In the genomic region with DNA sequence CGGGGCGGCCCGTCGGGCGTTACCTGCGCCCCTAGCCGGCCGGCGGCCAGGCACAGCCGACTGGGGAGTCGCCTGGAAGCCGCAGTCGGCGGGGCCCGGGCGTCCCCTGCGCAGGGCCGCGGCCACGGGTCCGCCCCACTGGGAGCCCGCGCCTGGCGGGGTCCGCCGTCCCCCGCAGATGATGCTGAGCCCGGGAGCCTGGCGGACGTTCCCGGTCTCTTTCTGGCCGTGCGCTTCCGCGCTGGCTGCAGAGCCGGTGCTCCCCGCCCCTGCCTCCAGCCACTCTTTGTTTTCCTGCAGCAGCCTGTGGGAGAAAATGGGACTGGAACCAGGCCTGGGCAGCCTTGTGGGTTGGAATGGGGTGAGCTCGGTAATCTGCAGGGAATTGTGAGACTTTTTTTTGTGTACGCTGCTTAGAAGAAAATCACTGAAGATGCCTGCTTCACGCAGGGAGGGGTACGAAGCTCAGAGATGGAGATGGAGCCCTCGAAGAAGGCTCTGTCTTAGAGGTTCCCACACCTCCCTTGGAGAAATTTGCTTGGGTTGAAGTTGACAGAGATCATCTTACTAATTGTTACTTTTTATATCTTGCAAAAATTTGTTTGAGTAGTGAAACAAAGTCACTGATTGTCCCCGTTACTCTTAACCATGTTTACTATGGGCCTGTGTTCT, we compare ENCODE assay signal across 8 cellular contexts. TPM values are rescaled to one million over a fixed set of nuclear protein-coding genes. Genes with fewer than 3 reads are reported as not detected.
DNase-seq lines count a peak whose midpoint lies in the region; ATAC-seq and TF ChIP-seq lines count a peak whose summit lies in the region.

No MANE protein-coding gene starts in this region.

- H3K9me3 ChIP-seq in fibroblast of lung (ENCODE audit: control insufficient read depth, insufficient read depth, low read depth, low read length) (no peaks in the 10 kb centered on the region), aorta (ENCODE audit: control insufficient read depth, low read length) (no peaks in the 10 kb centered on the region)

- H3K4me1 ChIP-seq in fibroblast of lung (ENCODE audit: control insufficient read depth, extremely low read depth, insufficient read depth, low read length) (peaks cover 6% of the 10 kb centered on the region), aorta (ENCODE audit: control insufficient read depth in 1 of 2, insufficient read depth in 2 of 2, low read length in 2 of 2) (no peaks in the 10 kb centered on the region)

- H3K27me3 ChIP-seq in fibroblast of lung (ENCODE audit: control insufficient read depth, insufficient read depth, low read length) = no peaks in the 10 kb centered on the region
- H3K27me3 ChIP-seq in aorta (ENCODE audit: control insufficient read depth in 1 of 2, insufficient read depth in 2 of 2, low read length in 1 of 2) = no peaks in the 10 kb centered on the region

- no peak for TF ChIP-seq CTCF in VCaP (conservative IDR thresholded peaks at IDR 0.05)
- no peak for TF ChIP-seq CTCF in fibroblast of lung (conservative IDR thresholded peaks at IDR 0.05 in 1 of 2, IDR thresholded peaks at IDR 0.05 in 1 of 2; ENCODE audit: low read depth in 1 of 2, low read length in 2 of 2)

- 0 to 1% methylated on average over 29 to 43 of the region's 43 CpGs for WGBS in aorta, 2 donors

- peak overlapping the region; percentile 90 for H3K4me2 ChIP-seq in fibroblast of lung (ENCODE audit: extremely low read depth, insufficient read depth, low read length)

- H3K4me3 ChIP-seq in fibroblast of lung (replicated peaks in 1 of 4; ENCODE audit: control extremely low read depth in 1 of 4, insufficient read depth in 1 of 4, low read depth in 3 of 4, low read length in 4 of 4) (peak overlapping the region; percentile 70 to 92 (median 87)), aorta (ENCODE audit: low read length in 2 of 2) (peak overlapping the region; percentile 82 to 90)

- peak overlapping the region; percentile 89 for H3K27ac ChIP-seq in VCaP
- H3K27ac ChIP-seq in fibroblast of lung (ENCODE audit: insufficient read depth, low read length) = peak overlapping the region; percentile 77
- peak overlapping the region; percentile 62 to 72 for H3K27ac ChIP-seq in aorta (ENCODE audit: low read depth in 1 of 2, low read length in 2 of 2)

- intact Hi-C loops in aorta (cut with DNase I) = loop anchor here (2.0 to 5.0 kb wide), 5 partner anchors 52 to 196 kb away; partner anchors contain the start of genes ABHD12 (in 1 of the 2) and ENTPD6 (in 1 of the 2)

- peaks cover 51% of the 10 kb centered on the region for H3K79me2 ChIP-seq in fibroblast of lung (ENCODE audit: control insufficient read depth, insufficient read depth, low read length)

- peak overlapping the region; percentile 86 for H2AFZ ChIP-seq in fibroblast of lung (ENCODE audit: low read length)

- H3K36me3 ChIP-seq in fibroblast of lung (ENCODE audit: control insufficient read depth, insufficient read depth, low read length) (peaks cover 2% of the 10 kb centered on the region), aorta (ENCODE audit: control insufficient read depth in 1 of 2, insufficient read depth in 2 of 2, low read length in 1 of 2) (no peaks in the 10 kb centered on the region)

- DNase-seq in DMS53 treated with DMSO at 0.1 percent for 48 hours (lab: John Stamatoyannopoulos, UW; ENCODE audit: unreplicated experiment) (peak; percentile 12), HT1080 (ENCODE audit: low read depth) (peak; percentile 23), fibroblast of lung (ENCODE audit: low read depth in 2 of 2) (peak; percentile 31 to 56), myocyte (ENCODE audit: low read depth) (peak; percentile 60), aorta (peak; percentile 74 to 83)
- DNase-seq in stimulated activated CD4-positive, alpha-beta T cell treated with anti-CD3 and anti-CD28 coated beads, Interleukin-1b, Interleukin-23, amount 100 ng/mL, for 48 hours = no peak

- no peaks in the 10 kb centered on the region for H4K20me1 ChIP-seq in fibroblast of lung (ENCODE audit: control insufficient read depth, extremely low read depth, insufficient read depth, low read length)

- H3K9ac ChIP-seq in fibroblast of lung (ENCODE audit: insufficient read depth, low read length) = peak overlapping the region; percentile 80

- ATAC-seq in GM19463 (IDR thresholded peaks at IDR 0.05; ENCODE audit: unreplicated experiment) = peak; percentile 30
- ATAC-seq in aorta (ENCODE audit: low FRiP score) = peak; percentile 52

RNA-seq across cellular contexts. Expression of gene PYGB, which starts 0.8 kb away (rescaled TPM):
- 113 and 121 TPM in 2 replicates for total RNA-seq in HT1080 (2014; rRNA removed; shearing (Covaris generic))
- polyA plus RNA-seq in HT1080 (2015; cell fraction: cytosol; rRNA removed) = 141 and 151 TPM in 2 replicates
- polyA plus RNA-seq in HT1080 (2015; cell fraction: nucleus; rRNA removed) = 397 and 434 TPM in 2 replicates
- 81.7 and 89.5 TPM in 2 replicates for total RNA-seq in fibroblast of lung
- 37.0 and 45.9 TPM in 2 replicates for polyA plus RNA-seq in fibroblast of lung
- 68.9 and 88.6 TPM in 2 replicates for polyA plus RNA-seq in fibroblast of lung (2012)
- 127 and 141 TPM in 2 replicates for polyA minus RNA-seq in fibroblast of lung (ENCODE audit: low replicate concordance)
- 48.9 and 55.6 TPM in 2 replicates for total RNA-seq in myocyte
- polyA plus RNA-seq in myocyte (2012) = 93.4 TPM
- total RNA-seq in aorta = 10 to 100 TPM; 92.8 to 95.2 TPM
- polyA plus RNA-seq in aorta = 100 to 1,000 TPM in 1 of 2 donors, 10 to 100 TPM in 1; 37.9 to 143 TPM

RNA-seq across cellular contexts. Expression of gene ENTPD6, which starts 53.1 kb away (rescaled TPM):
- total RNA-seq in HT1080 (2014; rRNA removed; shearing (Covaris generic)) = 96.1 and 107 TPM in 2 replicates
- 87.1 and 94.7 TPM in 2 replicates for polyA plus RNA-seq in HT1080 (2015; cell fraction: cytosol; rRNA removed)
- 167 and 180 TPM in 2 replicates for polyA plus RNA-seq in HT1080 (2015; cell fraction: nucleus; rRNA removed)
- total RNA-seq in fibroblast of lung = 49.6 and 56.5 TPM in 2 replicates
- polyA plus RNA-seq in fibroblast of lung = 45.7 and 59.9 TPM in 2 replicates
- polyA plus RNA-seq in fibroblast of lung (2012) = 42.7 and 61.6 TPM in 2 replicates
- polyA minus RNA-seq in fibroblast of lung (ENCODE audit: low replicate concordance) = 84.2 and 94.2 TPM in 2 replicates
- total RNA-seq in myocyte = 38.7 and 43.2 TPM in 2 replicates
- 25.2 TPM for polyA plus RNA-seq in myocyte (2012)
- total RNA-seq in aorta = 10 to 100 TPM; 68.8 to 69.8 TPM
- 100 to 1,000 TPM in 1 of 2 donors, 10 to 100 TPM in 1; 25.5 to 111 TPM for polyA plus RNA-seq in aorta
